In genomic region chr10:69338133-69338456, GRCh38 we compare ENCODE assay signal across 11 cellular contexts. TPM values are rescaled to one million over a fixed set of nuclear protein-coding genes. Genes with fewer than 3 reads are reported as not detected.
A peak's percentile ranks its signal among the peaks of the same experiment; 100 is the strongest.
DNase-seq lines count a peak whose midpoint lies in the region; ATAC-seq and TF ChIP-seq lines count a peak whose summit lies in the region.
"Had no signal": no experiment of that assay in that cellular context is flagged by ENCODE, and none has a peak within 500 bp of the region (broad histone marks: within the 10 kb centered on the region; RNA-seq: fewer than 3 reads in every experiment).

No MANE protein-coding gene starts in this region.

- CTCF ChIA-PET in SK-N-SH (lab: Yijun Ruan, JAX): interaction anchor here (1.5 kb wide), 1 partner anchor 11 kb away, joined by 4 read pairs; no protein-coding TSS in a partner anchor
- CTCF ChIA-PET in naive thymus-derived CD4-positive, alpha-beta T cell (lab: Charles Lee): interaction anchor here (0.5 kb wide), 1 partner anchor 1460 kb away, joined by 3 read pairs; no protein-coding TSS in a partner anchor

- ATAC-seq in SK-N-SH treated with all-trans-retinoic acid at 6 μM for 48 hours (no peak), GM21526 (IDR thresholded peaks at IDR 0.05; ENCODE audit: low FRiP score, unreplicated experiment) (no peak)
- ATAC-seq in naive thymus-derived CD4-positive, alpha-beta T cell: no peak
- ATAC-seq in activated CD4-positive, CD25-positive, alpha-beta regulatory T cell treated with anti-CD3 and anti-CD28 coated beads, Interleukin-2, amount 50 U/mL, for 24 hours: no peak
- ATAC-seq: activated CD8-positive, alpha-beta memory T cell treated with anti-CD3 and anti-CD28 coated beads, Interleukin-2, amount 10 ng/mL, durations not matched to agents 7 days and 5 days had no signal

- POLR2A ChIA-PET in SK-N-SH (lab: Yijun Ruan, JAX): no interaction called here
- POLR2A ChIA-PET in naive thymus-derived CD4-positive, alpha-beta T cell (lab: Charles Lee): interaction anchor here (2.6 kb wide), 1 partner anchor 10 kb away, joined by 9 read pairs; no protein-coding TSS in a partner anchor

- peak overlapping the region in 4 of 10 donors; percentile 2 to 21 (median 13) for H3K4me3 Mint-ChIP-seq in naive thymus-derived CD4-positive, alpha-beta T cell
- H3K4me3 Mint-ChIP-seq: activated CD8-positive, alpha-beta memory T cell treated with anti-CD3 and anti-CD28 coated beads, Interleukin-2, amount 10 ng/mL, durations not matched to agents 7 days and 5 days; immature natural killer cell had no signal

- H3K4me3 ChIP-seq in SK-N-SH (ENCODE audit: low read depth in 2 of 2, low read length in 1 of 2) (no peak overlapping the region), duodenal mucosa (ENCODE audit: low read depth in 1 of 2, low read length in 2 of 2) (no peak overlapping the region), transverse colon (no peak overlapping the region)
- H3K4me3 ChIP-seq in naive thymus-derived CD4-positive, alpha-beta T cell (ENCODE audit: low read length): no peak overlapping the region
- H3K4me3 ChIP-seq: right lobe of liver had no signal

- TF ChIP-seq CTCF in SK-N-SH (IDR thresholded peaks at IDR 0.05): no peak
- no peak for TF ChIP-seq CTCF in transverse colon (IDR thresholded peaks at IDR 0.05)

- peaks cover 72% of the 10 kb centered on the region for H4K20me1 ChIP-seq in SK-N-SH (ENCODE audit: insufficient read depth)

- H3K9me3 Mint-ChIP-seq in naive thymus-derived CD4-positive, alpha-beta T cell: peaks cover 0 to 8% (median 0%) of the 10 kb centered on the region in 11 donors
- H3K9me3 Mint-ChIP-seq: immature natural killer cell had no signal

- H3K27ac ChIP-seq in SK-N-SH (ENCODE audit: low read depth in 2 of 2, low read length in 1 of 2) (no peak overlapping the region), duodenal mucosa (ENCODE audit: low read depth, low read length) (peak overlapping the region; percentile 2), transverse colon (peak overlapping the region; percentile 5 to 53 (median 39))
- H3K27ac ChIP-seq in naive thymus-derived CD4-positive, alpha-beta T cell (ENCODE audit: low read depth, low read length): no peak overlapping the region

- in situ Hi-C loops in transverse colon (cut with MboI; ENCODE audit: low pct_ligation_motif_present in 1 of 4, low pct_unique_long_range_greater_than_20kb in 1 of 4, low sequenced_read_pairs in 3 of 4): no loop called here

- H3K27me3 ChIP-seq in SK-N-SH (ENCODE audit: insufficient read depth) (no peaks in the 10 kb centered on the region), duodenal mucosa (ENCODE audit: control insufficient read depth in 1 of 2, insufficient read depth in 2 of 2, low read length in 2 of 2) (no peaks in the 10 kb centered on the region), transverse colon (no peaks in the 10 kb centered on the region)
- H3K27me3 ChIP-seq in naive thymus-derived CD4-positive, alpha-beta T cell (ENCODE audit: control insufficient read depth in 2 of 2, insufficient read depth in 2 of 2, low read length in 2 of 2): no peaks in the 10 kb centered on the region
- H3K27me3 ChIP-seq: right lobe of liver had no signal

- TF ChIP-seq EP300 in SK-N-SH (IDR thresholded peaks at IDR 0.05; ENCODE audit: borderline replicate concordance in 1 of 2, low read depth in 1 of 2, low read length in 1 of 2) (no peak), transverse colon (IDR thresholded peaks at IDR 0.05; ENCODE audit: low read depth) (no peak)

- intact Hi-C loops in naive thymus-derived CD4-positive, alpha-beta T cell (cut with micrococcal nuclease): no loop called here
- intact Hi-C loops in transverse colon (cut with DNase I; ENCODE audit: low total_unique reads): no loop called here

- peaks cover 100% of the 10 kb centered on the region for H3K79me2 ChIP-seq in SK-N-SH (ENCODE audit: insufficient read depth)

- TF ChIP-seq RAD21 in SK-N-SH (IDR thresholded peaks at IDR 0.05; ENCODE audit: low read length): no peak

- H3F3A ChIP-seq in SK-N-SH (replicated peaks; ENCODE audit: insufficient read depth): no peaks in the 10 kb centered on the region

- H3K4me1 ChIP-seq in SK-N-SH (ENCODE audit: control insufficient read depth in 1 of 2, insufficient read depth in 2 of 2, low read depth in 1 of 2, low read length in 1 of 2) (peaks cover 30 to 38% of the 10 kb centered on the region in 2 experiments; a peak in 2 of 4 replicates), duodenal mucosa (ENCODE audit: control insufficient read depth in 1 of 2, insufficient read depth in 2 of 2, low read length in 2 of 2) (peaks cover 11 to 40% of the 10 kb centered on the region in 2 donors), transverse colon (peaks cover 30 to 62% (median 36%) of the 10 kb centered on the region in 4 donors)
- H3K4me1 ChIP-seq in naive thymus-derived CD4-positive, alpha-beta T cell (ENCODE audit: control insufficient read depth in 2 of 2, insufficient read depth in 2 of 2, low read length in 2 of 2): peaks cover 21 to 50% of the 10 kb centered on the region in 2 donors

- WGBS in SK-N-SH (ENCODE audit: low lambda C conversion rate): 91% methylated on average over 4 of the region's 8 CpGs
- 83% methylated on average over 8 of the region's 8 CpGs; no CpG with 5 or more reads in 1 of the 2 donors for WGBS in transverse colon (ENCODE audit: low coverage in 1 of 2), 2 donors

- H3K36me3 ChIP-seq in SK-N-SH (replicated peaks in 1 of 2; ENCODE audit: control insufficient read depth in 1 of 2, insufficient read depth in 2 of 2, low read length in 1 of 2) (no peaks in the 10 kb centered on the region), duodenal mucosa (ENCODE audit: control insufficient read depth in 1 of 2, insufficient read depth in 2 of 2, low read length in 2 of 2) (no peaks in the 10 kb centered on the region), transverse colon (no peaks in the 10 kb centered on the region)
- no peaks in the 10 kb centered on the region for H3K36me3 ChIP-seq in naive thymus-derived CD4-positive, alpha-beta T cell (ENCODE audit: control insufficient read depth in 2 of 3, insufficient read depth in 3 of 3, low read length in 3 of 3)
- H3K36me3 ChIP-seq: right lobe of liver had no signal

- no peaks in the 10 kb centered on the region for H3K9me2 ChIP-seq in SK-N-SH

- DNase-seq in SK-N-SH: peak; percentile 10
- DNase-seq in naive thymus-derived CD4-positive, alpha-beta T cell: no peak
- DNase-seq in transverse colon: no peak
- DNase-seq in Kasumi-1 (lab: John Stamatoyannopoulos, UW): no peak
- DNase-seq: activated CD8-positive, alpha-beta memory T cell treated with anti-CD3 and anti-CD28 coated beads, Interleukin-2, amount 10 ng/mL, durations not matched to agents 7 days and 5 days; immature natural killer cell; right lobe of liver had no signal

- H3K9ac ChIP-seq in SK-N-SH: no peak overlapping the region
- H3K9ac ChIP-seq in duodenal mucosa (ENCODE audit: low read depth in 1 of 2, low read length in 2 of 2): no peak overlapping the region

- peaks cover 0 to 20% (median 7%) of the 10 kb centered on the region in 5 donors for H3K36me3 Mint-ChIP-seq in naive thymus-derived CD4-positive, alpha-beta T cell

- H3K27ac Mint-ChIP-seq in naive thymus-derived CD4-positive, alpha-beta T cell: peak overlapping the region in 8 of 9 donors; percentile 36 to 91 (median 70)

- TF ChIP-seq POLR2A in transverse colon (IDR thresholded peaks at IDR 0.05): no peak

- no peaks in the 10 kb centered on the region for H3K27me3 Mint-ChIP-seq in naive thymus-derived CD4-positive, alpha-beta T cell
- H3K27me3 Mint-ChIP-seq: activated CD8-positive, alpha-beta memory T cell treated with anti-CD3 and anti-CD28 coated beads, Interleukin-2, amount 10 ng/mL, durations not matched to agents 7 days and 5 days had no signal

- peaks cover 59 to 94% (median 73%) of the 10 kb centered on the region in 7 donors for H3K4me1 Mint-ChIP-seq in naive thymus-derived CD4-positive, alpha-beta T cell

- H3K9me3 ChIP-seq in SK-N-SH (no peaks in the 10 kb centered on the region), duodenal mucosa (ENCODE audit: control insufficient read depth in 1 of 2, low read length in 2 of 2) (no peaks in the 10 kb centered on the region), transverse colon (no peaks in the 10 kb centered on the region)
- no peaks in the 10 kb centered on the region for H3K9me3 ChIP-seq in naive thymus-derived CD4-positive, alpha-beta T cell (ENCODE audit: control insufficient read depth in 2 of 3, low read length in 3 of 3)
- H3K9me3 ChIP-seq: right lobe of liver had no signal

- no peak overlapping the region for H3K4me2 ChIP-seq in SK-N-SH

- no peak overlapping the region for H2AFZ ChIP-seq in SK-N-SH (ENCODE audit: low read depth)

TF ChIP-seq in SK-N-SH, 30 proteins besides CTCF, POLR2A, EP300 and RAD21 (continues in another document):
- TF ChIP-seq FOXM1 (IDR thresholded peaks at IDR 0.05; ENCODE audit: low read depth) (no peak), MXI1 (IDR thresholded peaks at IDR 0.05; ENCODE audit: low read depth, low read length) (no peak), NFIC (IDR thresholded peaks at IDR 0.05; ENCODE audit: borderline replicate concordance) (no peak), GATA2 (CRISPR knock-in tag; IDR thresholded peaks at IDR 0.05) (no peak), CHD2 (IDR thresholded peaks at IDR 0.05; ENCODE audit: low read length, partially characterized antibody) (no peak)

TF ChIP-seq in SK-N-SH treated with all-trans-retinoic acid at 6 μM for 48 hours, 23 proteins besides CTCF, POLR2A, EP300 and RAD21 (continues in another document):
- TF ChIP-seq PPARA (CRISPR knock-in tag; IDR thresholded peaks at IDR 0.05; ENCODE audit: borderline replicate concordance): no peak
- no peak for TF ChIP-seq ZNF70 (CRISPR knock-in tag; IDR thresholded peaks at IDR 0.05)
- TF ChIP-seq ARNTL (CRISPR knock-in tag; IDR thresholded peaks at IDR 0.05; ENCODE audit: borderline replicate concordance, low read depth): no peak
- TF ChIP-seq ZFP3 (CRISPR knock-in tag; IDR thresholded peaks at IDR 0.05): no peak

RNA-seq across cellular contexts. Expression of gene HK1, which starts 59.8 kb away (rescaled TPM):
- 32.0 and 38.7 TPM in 2 replicates for polyA plus RNA-seq in SK-N-SH (2012; rRNA removed)
- polyA plus RNA-seq in SK-N-SH (2012; cell fraction: cytosol; rRNA removed): 35.7 and 35.8 TPM in 2 replicates
- polyA plus RNA-seq in SK-N-SH (2012; cell fraction: nucleus; rRNA removed): 38.1 and 44.0 TPM in 2 replicates
- total RNA-seq in naive thymus-derived CD4-positive, alpha-beta T cell: 100 to 1,000 TPM in 1 of 5 experiments, 10 to 100 TPM in 4; 60.1 to 144 (median 66.3) TPM
- 100 to 1,000 TPM in 1 of 2 donors, 10 to 100 TPM in 1; 95.5 to 138 TPM for polyA plus RNA-seq in naive thymus-derived CD4-positive, alpha-beta T cell
- 10 to 100 TPM; 27.3 to 69.9 (median 54.0) TPM for total RNA-seq in transverse colon

Comparison
In these comparisons a context has a peak if more than half of its experiments do, and no peak if none do; other contexts are left out.
1. H3K27ac ChIP-seq: peak in duodenal mucosa (single experiment) and transverse colon (4 of 4); none in SK-N-SH (0 of 2) and naive thymus-derived CD4-positive, alpha-beta T cell (single experiment).